11 cellular contexts compared by ENCODE assay signal in genomic region chr12:76880156-76881023, GRCh38. TPM values are rescaled to one million over a fixed set of nuclear protein-coding genes. Genes with fewer than 3 reads are reported as not detected.
DNase-seq lines count a peak whose midpoint lies in the region; ATAC-seq and TF ChIP-seq lines count a peak whose summit lies in the region.
"Had no signal": no experiment of that assay in that cellular context is flagged by ENCODE, and none has a peak within 500 bp of the region (broad histone marks: within the 10 kb centered on the region; RNA-seq: fewer than 3 reads in every experiment).

No MANE protein-coding gene starts in this region.

- 92 to 93% methylated on average over 12 of the region's 12 CpGs for WGBS in thyroid gland, 2 donors

- H3K27me3 ChIP-seq in lower lobe of right lung (ENCODE audit: low read depth) (no peaks in the 10 kb centered on the region), thyroid gland (no peaks in the 10 kb centered on the region)

- TF ChIP-seq POLR2A in thyroid gland (IDR thresholded peaks at IDR 0.05): no peak

- H3K36me3 ChIP-seq in lower lobe of right lung (no peaks in the 10 kb centered on the region), thyroid gland (no peaks in the 10 kb centered on the region)

- no peaks in the 10 kb centered on the region for H3K9me3 ChIP-seq in lower lobe of right lung
- no peaks in the 10 kb centered on the region for H3K9me3 ChIP-seq in thyroid gland

- H3K4me3 Mint-ChIP-seq in activated naive CD4-positive, alpha-beta T cell treated with anti-CD3 and anti-CD28 coated beads for 36 hours: peak overlapping the region; percentile 61

- H3K4me1 Mint-ChIP-seq in activated naive CD4-positive, alpha-beta T cell treated with anti-CD3 and anti-CD28 coated beads for 36 hours (ENCODE audit: low read depth): peaks cover 3% of the 10 kb centered on the region

- no peak overlapping the region for H3K4me3 ChIP-seq in astrocyte of the spinal cord (ENCODE audit: low read depth, low read length)
- no peak overlapping the region for H3K4me3 ChIP-seq in lower lobe of right lung
- H3K4me3 ChIP-seq in thyroid gland (replicated peaks in 1 of 3): no peak overlapping the region

- H3K27me3 Mint-ChIP-seq in activated naive CD4-positive, alpha-beta T cell treated with anti-CD3 and anti-CD28 coated beads for 36 hours (ENCODE audit: low read depth): peaks cover 27% of the 10 kb centered on the region

- in situ Hi-C loops in astrocyte of the spinal cord (cut with HindIII; ENCODE audit: low sequenced_read_pairs): no loop called here

- intact Hi-C loops in activated naive CD4-positive, alpha-beta T cell treated with anti-CD3 and anti-CD28 coated beads for 36 hours (cut with micrococcal nuclease): no loop called here
- intact Hi-C loops in lower lobe of right lung (cut with DNase I): no loop called here
- intact Hi-C loops in thyroid gland (cut with DNase I): no loop called here

- TF ChIP-seq CTCF in astrocyte of the spinal cord (IDR thresholded peaks at IDR 0.05; ENCODE audit: low read depth, low read length) (no peak), lower lobe of right lung (IDR thresholded peaks at IDR 0.05) (no peak), thyroid gland (IDR thresholded peaks at IDR 0.05) (no peak)

- H3K4me1 ChIP-seq in lower lobe of right lung (peaks cover 17% of the 10 kb centered on the region), thyroid gland (peaks cover 12 to 15% of the 10 kb centered on the region in 2 donors)

- ATAC-seq in lower lobe of right lung (no peak), HG02571 (IDR thresholded peaks at IDR 0.05; ENCODE audit: unreplicated experiment) (no peak), HG02610 (IDR thresholded peaks at IDR 0.05; ENCODE audit: unreplicated experiment) (no peak)

- DNase-seq in activated naive CD4-positive, alpha-beta T cell treated with anti-CD3 and anti-CD28 coated beads for 36 hours: no peak
- no peak for DNase-seq in activated naive CD4-positive, alpha-beta T cell treated with Interleukin-2 at 50 U/mL for 16 hours
- DNase-seq in astrocyte of the spinal cord (ENCODE audit: low read depth, low spot score) (peak; percentile 28), lower lobe of right lung (no peak), thyroid gland (no peak), NCI-H748 (lab: John Stamatoyannopoulos, UW; ENCODE audit: unreplicated experiment) (no peak)
- DNase-seq: midbrain; stimulated activated CD4-positive, alpha-beta T cell treated with anti-CD3 and anti-CD28 coated beads, Interleukin-4, amount 100 ng/mL, for 24 hours had no signal

- no peaks in the 10 kb centered on the region for H3K9me3 Mint-ChIP-seq in activated naive CD4-positive, alpha-beta T cell treated with anti-CD3 and anti-CD28 coated beads for 36 hours
- H3K9me3 Mint-ChIP-seq: T-helper 2 cell treated with Interferon-gamma antibody and Interleukin-4, amounts not matched to agents 5 μg/mL and 100 μg/mL, for 36 hours had no signal

- H3K36me3 Mint-ChIP-seq in activated naive CD4-positive, alpha-beta T cell treated with anti-CD3 and anti-CD28 coated beads for 36 hours (ENCODE audit: low read depth): no peaks in the 10 kb centered on the region

- CTCF ChIA-PET in activated naive CD4-positive, alpha-beta T cell treated with anti-CD3 and anti-CD28 coated beads for 36 hours (lab: Charles Lee): interaction anchor here (1.0 kb wide), 1 partner anchor 90 kb away, joined by 3 read pairs; no protein-coding TSS in a partner anchor

- no peak overlapping the region for H3K27ac Mint-ChIP-seq in activated naive CD4-positive, alpha-beta T cell treated with anti-CD3 and anti-CD28 coated beads for 36 hours
- H3K27ac Mint-ChIP-seq: T-helper 2 cell treated with Interferon-gamma antibody and Interleukin-4, amounts not matched to agents 5 μg/mL and 100 μg/mL, for 36 hours had no signal

- H3K27ac ChIP-seq in lower lobe of right lung (peak overlapping the region; percentile 90), thyroid gland (peak overlapping the region in 2 of 3 donors; percentile 85 to 91)

RNA-seq across cellular contexts. Expression of gene CSRP2, which starts 1.6 kb away (rescaled TPM):
- total RNA-seq in activated naive CD4-positive, alpha-beta T cell treated with anti-CD3 and anti-CD28 coated beads for 36 hours: under 1 TPM; 0.62 to 0.86 TPM
- total RNA-seq in lower lobe of right lung (23.3 TPM), thyroid gland (10 to 100 TPM; 42.1 to 65.1 (median 49.4) TPM)

Comparison
In these comparisons a context has a peak if more than half of its experiments do, and no peak if none do; other contexts are left out.
1. RNA of gene CSRP2, which starts 1.6 kb away (total RNA-seq): 42.1 to 65.1 TPM in thyroid gland and 23.3 TPM in lower lobe of right lung (single experiment); 0.62 to 0.86 TPM in activated naive CD4-positive, alpha-beta T cell treated with anti-CD3 and anti-CD28 coated beads for 36 hours; every median in the first group is over 10 times any median in the second.